Comparison of ENCODE assay signal across 17 cellular contexts in the genomic region with DNA sequence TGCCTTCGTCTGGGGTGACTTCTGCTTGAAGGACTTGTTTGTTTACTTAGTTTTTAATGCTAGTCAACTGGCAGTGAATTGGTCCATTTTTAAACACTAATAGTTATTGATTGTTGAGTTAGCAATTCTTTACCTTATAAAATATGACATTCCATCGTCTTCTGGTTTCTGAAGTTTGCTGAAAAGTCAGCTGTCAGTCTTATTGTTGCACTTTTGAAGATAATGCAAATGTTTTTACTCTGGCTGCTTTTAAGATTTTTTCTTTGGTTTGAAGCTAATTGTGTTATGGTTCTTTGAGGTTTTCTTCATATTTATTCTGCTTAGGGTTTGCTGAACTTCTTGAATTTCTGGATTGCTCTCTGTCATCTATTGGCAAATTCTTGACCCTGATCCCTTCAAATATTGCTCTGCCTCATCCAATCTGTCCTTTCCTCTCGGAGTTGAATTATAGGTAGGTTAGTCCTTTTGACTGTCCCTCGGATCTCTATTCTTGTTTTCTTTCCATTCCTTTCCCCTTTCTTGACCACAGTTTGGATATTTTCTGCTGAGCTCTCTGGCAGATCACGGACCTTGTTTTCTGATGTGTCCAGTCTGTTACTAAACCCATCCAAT. TPM values are rescaled to one million over a fixed set of nuclear protein-coding genes. Genes with fewer than 3 reads are reported as not detected.
DNase-seq lines count a peak whose midpoint lies in the region; ATAC-seq and TF ChIP-seq lines count a peak whose summit lies in the region.
"Had no signal": no experiment of that assay in that cellular context is flagged by ENCODE, and none has a peak within 500 bp of the region (broad histone marks: within the 10 kb centered on the region; RNA-seq: fewer than 3 reads in every experiment).

No MANE protein-coding gene starts in this region.

- no peaks in the 10 kb centered on the region for H3K4me1 ChIP-seq in breast epithelium
- H3K4me1 ChIP-seq: sigmoid colon had no signal

- no peaks in the 10 kb centered on the region for H3K4me1 Mint-ChIP-seq in MCF 10A (ENCODE audit: insufficient read depth, unreplicated experiment)

- H3K4me3 ChIP-seq in breast epithelium: no peak overlapping the region
- H3K4me3 ChIP-seq: sigmoid colon, SK-N-MC had no signal

- TF ChIP-seq CTCF in MCF 10A (IDR thresholded peaks at IDR 0.05; ENCODE audit: unreplicated experiment) (no peak), breast epithelium (IDR thresholded peaks at IDR 0.05) (no peak)

- H3K27me3 ChIP-seq in breast epithelium: no peaks in the 10 kb centered on the region
- H3K27me3 ChIP-seq: sigmoid colon had no signal

- no peaks in the 10 kb centered on the region for H3K36me3 Mint-ChIP-seq in MCF 10A (ENCODE audit: insufficient read depth, unreplicated experiment)

- POLR2A ChIA-PET in MCF 10A (lab: Yijun Ruan, JAX): no interaction called here

- CTCF ChIA-PET in MCF 10A (lab: Yijun Ruan, JAX): interaction anchor here (0.6 kb wide), 1 partner anchor 642 kb away, joined by 3 read pairs; no protein-coding TSS in a partner anchor

- no TSS peak for BruUV-seq in MCF 10A (replicated peaks; lab: Mats Ljungman, UMichigan)

- H3K27ac Mint-ChIP-seq in MCF 10A (ENCODE audit: low read depth, unreplicated experiment): no peak overlapping the region

- TF ChIP-seq POLR2A in breast epithelium (IDR thresholded peaks at IDR 0.05) (no peak), GM18505 (IDR thresholded peaks at IDR 0.05; ENCODE audit: borderline replicate concordance, extremely low read depth, insufficient read depth, insufficient read length) (no peak)

- H3K27me3 Mint-ChIP-seq in MCF 10A (ENCODE audit: insufficient read depth, unreplicated experiment): no peaks in the 10 kb centered on the region

- H3K27ac ChIP-seq in breast epithelium: no peak overlapping the region
- H3K27ac ChIP-seq: sigmoid colon, SK-N-MC had no signal

- ATAC-seq in GM19351 (IDR thresholded peaks at IDR 0.05; ENCODE audit: unreplicated experiment) (no peak), GM18505 (IDR thresholded peaks at IDR 0.05; ENCODE audit: unreplicated experiment) (no peak), HG03139 (IDR thresholded peaks at IDR 0.05; ENCODE audit: unreplicated experiment) (no peak), HG03469 (IDR thresholded peaks at IDR 0.05; ENCODE audit: unreplicated experiment) (no peak)

- H3K9me3 ChIP-seq in breast epithelium: peaks cover 19 to 31% of the 10 kb centered on the region in 2 donors

- H3K9me3 Mint-ChIP-seq in MCF 10A (ENCODE audit: unreplicated experiment): peaks cover 44% of the 10 kb centered on the region

- intact Hi-C loops in MCF 10A (cut with micrococcal nuclease): no loop called here
- intact Hi-C loops in breast epithelium (cut with DNase I; ENCODE audit: low total_unique reads): no loop called here

- H3K4me3 Mint-ChIP-seq in MCF 10A (ENCODE audit: unreplicated experiment): no peak overlapping the region

- DNase-seq in MCF 10A (ENCODE audit: unreplicated experiment) (peak; percentile 31), breast epithelium (ENCODE audit: low spot score in 2 of 2) (no peak), OCI-M1 (lab: John Stamatoyannopoulos, UW) (peak; percentile 19), fibroblast of gingiva (ENCODE audit: low read depth) (peak; percentile 9)
- DNase-seq: anterior cingulate cortex; COR-L47; effector CD8-positive, alpha-beta T cell; islet precursor cell; midbrain; MM.1S; sigmoid colon; stimulated activated CD4-positive, alpha-beta T cell treated with anti-CD3 and anti-CD28 coated beads, Interleukin-2, amount 100 ng/mL, for 48 hours had no signal

- H3K36me3 ChIP-seq in breast epithelium: no peaks in the 10 kb centered on the region
- H3K36me3 ChIP-seq: sigmoid colon had no signal

RNA-seq across cellular contexts. Expression of gene MGMT, which starts 24.2 kb away (rescaled TPM):
- total RNA-seq in MCF 10A (2022) (16.5 and 18.0 TPM in 2 replicates), breast epithelium (10 to 100 TPM; 34.1 to 57.8 (median 46.7) TPM)

Comparison
In these comparisons a context has a peak if more than half of its experiments do, and no peak if none do; other contexts are left out.
1. DNase-seq: peak in MCF 10A (single experiment), OCI-M1 (single experiment) and fibroblast of gingiva (single experiment); none in breast epithelium (0 of 2).